In genomic region chr7:33750177-33750576, GRCh38 we compare ENCODE assay signal across 11 cellular contexts.
DNase-seq lines count a peak whose midpoint lies in the region; ATAC-seq and TF ChIP-seq lines count a peak whose summit lies in the region.
"Had no signal": no experiment of that assay in that cellular context is flagged by ENCODE, and none has a peak within 500 bp of the region (broad histone marks: within the 10 kb centered on the region; RNA-seq: fewer than 3 reads in every experiment).

No MANE protein-coding gene starts in this region.

- ATAC-seq in GM18498 (IDR thresholded peaks at IDR 0.05; ENCODE audit: unreplicated experiment): peak; percentile 92
- ATAC-seq in GM21447 (IDR thresholded peaks at IDR 0.05; ENCODE audit: unreplicated experiment): peak; percentile 91
- peak; percentile 63 for ATAC-seq in HG03103 (IDR thresholded peaks at IDR 0.05; ENCODE audit: low read depth, unreplicated experiment)
- ATAC-seq: left ventricle myocardium superior, psoas muscle had no signal

- in situ Hi-C loops in astrocyte of the cerebellum (cut with HindIII; ENCODE audit: low sequenced_read_pairs): no loop called here

- DNase-seq in astrocyte of the cerebellum (ENCODE audit: low read depth): peak; percentile 62
- DNase-seq in glomerular visceral epithelial cell (ENCODE audit: extremely low spot score): no peak
- no peak for DNase-seq in GM20000 (ENCODE audit: low spot score)
- no peak for DNase-seq in hippocampal formation (lab: John Stamatoyannopoulos, UW)
- no peak for DNase-seq in stimulated activated CD4-positive, alpha-beta T cell treated with anti-CD3 and anti-CD28 coated beads, Interleukin-4, amount 100 ng/mL, for 4 hours
- DNase-seq: left ventricle myocardium superior, NCI-H82, psoas muscle had no signal

- H3K4me3 ChIP-seq in astrocyte of the cerebellum (ENCODE audit: low read depth, low read length): no peak overlapping the region
- H3K4me3 ChIP-seq: psoas muscle had no signal

- TF ChIP-seq CTCF in astrocyte of the cerebellum (IDR thresholded peaks at IDR 0.05; ENCODE audit: low read depth, low read length, missing control alignments): no peak
- TF ChIP-seq CTCF in GM20000 (IDR thresholded peaks at IDR 0.05; ENCODE audit: extremely low read depth, missing control alignments): no peak
